In genomic region chr1:32464191-32464715, GRCh38 we compare ENCODE assay signal across 8 cellular contexts. TPM values are rescaled to one million over a fixed set of nuclear protein-coding genes. Genes with fewer than 3 reads are reported as not detected.
DNase-seq lines count a peak whose midpoint lies in the region; ATAC-seq and TF ChIP-seq lines count a peak whose summit lies in the region.

No MANE protein-coding gene starts in this region.

- peaks cover 6% of the 10 kb centered on the region for H3K9me3 Mint-ChIP-seq in activated CD4-positive, alpha-beta memory T cell treated with anti-CD3 and anti-CD28 coated beads for 36 hours

- H3K9ac ChIP-seq in HUES48 (ENCODE audit: low read depth, low read length), result 0 out of 2 replicates have a peak overlapping the region, but pooled peaks have one; percentile 39

- no peak overlapping the region for H3K27ac Mint-ChIP-seq in activated CD4-positive, alpha-beta memory T cell treated with anti-CD3 and anti-CD28 coated beads for 36 hours

- H3K36me3 ChIP-seq in HUES48 (ENCODE audit: control insufficient read depth, insufficient read depth, low read length), result no peaks in the 10 kb centered on the region

- DNase-seq in activated CD4-positive, alpha-beta memory T cell treated with anti-CD3 and anti-CD28 coated beads for 36 hours, result no peak
- DNase-seq in left cardiac atrium (no peak), retinal pigment epithelial cell (ENCODE audit: low read depth) (no peak)
- no peak for DNase-seq in stimulated activated CD4-positive, alpha-beta T cell treated with anti-CD3 and anti-CD28 coated beads, Interleukin-4, amount 100 ng/mL, for 1 hour
- DNase-seq in stimulated activated CD4-positive, alpha-beta T cell treated with anti-CD3 and anti-CD28 coated beads, Interleukin-4, amount 100 ng/mL, for 24 hours, result no peak

- intact Hi-C loops in activated CD4-positive, alpha-beta memory T cell treated with anti-CD3 and anti-CD28 coated beads for 36 hours (cut with micrococcal nuclease), result no loop called here
- intact Hi-C loops in left cardiac atrium (cut with DNase I), result no loop called here

- peaks cover 16% of the 10 kb centered on the region for H3K4me1 Mint-ChIP-seq in activated CD4-positive, alpha-beta memory T cell treated with anti-CD3 and anti-CD28 coated beads for 36 hours (ENCODE audit: low read depth)

- H3K4me1 ChIP-seq in HUES48 (ENCODE audit: control insufficient read depth, insufficient read depth, low read length), result peaks cover 7% of the 10 kb centered on the region

- CTCF ChIA-PET in activated CD4-positive, alpha-beta memory T cell treated with anti-CD3 and anti-CD28 coated beads for 36 hours (lab: Charles Lee), result no interaction called here

- POLR2A ChIA-PET in activated CD4-positive, alpha-beta memory T cell treated with anti-CD3 and anti-CD28 coated beads for 36 hours (lab: Charles Lee), result no interaction called here

- no peak for TF ChIP-seq CTCF in retinal pigment epithelial cell (conservative IDR thresholded peaks at IDR 0.05; ENCODE audit: low read depth, low read length)

- H3K9me3 ChIP-seq in HUES48 (ENCODE audit: control insufficient read depth, insufficient read depth, low read length), result peaks cover 7% of the 10 kb centered on the region

- H3K27ac ChIP-seq in HUES48 (ENCODE audit: low read depth, low read length), result peak overlapping the region; percentile 41

- no peaks in the 10 kb centered on the region for H3K36me3 Mint-ChIP-seq in activated CD4-positive, alpha-beta memory T cell treated with anti-CD3 and anti-CD28 coated beads for 36 hours

- no peaks in the 10 kb centered on the region; the same call in 1 of the 2 replicates for H3K27me3 ChIP-seq in HUES48 (ENCODE audit: control insufficient read depth, insufficient read depth, low read length)

- peaks cover 35% of the 10 kb centered on the region for H3K27me3 Mint-ChIP-seq in activated CD4-positive, alpha-beta memory T cell treated with anti-CD3 and anti-CD28 coated beads for 36 hours

- ATAC-seq in left cardiac atrium (peak; percentile 32 to 36), GM19452 (IDR thresholded peaks at IDR 0.05; ENCODE audit: unreplicated experiment) (no peak), HG03025 (IDR thresholded peaks at IDR 0.05; ENCODE audit: low FRiP score, unreplicated experiment) (no peak)

- H3K4me3 ChIP-seq in HUES48 (ENCODE audit: low read depth, low read length), result peak overlapping the region; percentile 87
- peak overlapping the region; percentile 75 for H3K4me3 ChIP-seq in retinal pigment epithelial cell (ENCODE audit: low read length)

- peak overlapping the region; percentile 48 for H3K4me3 Mint-ChIP-seq in activated CD4-positive, alpha-beta memory T cell treated with anti-CD3 and anti-CD28 coated beads for 36 hours

RNA-seq across cellular contexts. Expression of gene ZBTB8B, which starts 0.6 kb away (rescaled TPM):
- total RNA-seq in activated CD4-positive, alpha-beta memory T cell treated with anti-CD3 and anti-CD28 coated beads for 36 hours, result not detected
- total RNA-seq in left cardiac atrium, result under 1 TPM in 1 of 2 donors, not detected in 1; 0.03 TPM

Comparison
In these comparisons a context has a peak if more than half of its experiments do, and no peak if none do; other contexts are left out.
1. ATAC-seq: peak in left cardiac atrium (2 of 2); none in GM19452 (single experiment) and HG03025 (single experiment).